Comparison of ENCODE assay signal across 1 cellular context in genomic region chr6:170307080-170307545, GRCh38.
A peak's percentile ranks its signal among the peaks of the same experiment; 100 is the strongest.
TF ChIP-seq lines count a peak whose summit lies in the region.

No MANE protein-coding gene starts in this region.

TF ChIP-seq in HepG2, 621 proteins besides CTCF, POLR2A, EP300 and RAD21 (continued from another document):
- TF ChIP-seq ZNF362 (CRISPR knock-in tag; IDR thresholded peaks at IDR 0.05; ENCODE audit: borderline replicate concordance) (no peak), ZNF329 (CRISPR knock-in tag; IDR thresholded peaks at IDR 0.05; ENCODE audit: low read depth) (0 out of 2 replicates have a peak, but pooled peaks have one; percentile 6), SNAPC5 (CRISPR knock-in tag; IDR thresholded peaks at IDR 0.05; ENCODE audit: borderline replicate concordance) (0 out of 2 replicates have a peak, but pooled peaks have one; percentile 49), ZNF879 (CRISPR knock-in tag; IDR thresholded peaks at IDR 0.05) (no peak), MAFF (IDR thresholded peaks at IDR 0.05; ENCODE audit: low read depth, low read length) (no peak), DNMT3B (CRISPR knock-in tag; conservative IDR thresholded peaks at IDR 0.05) (no peak), ZNF577 (CRISPR knock-in tag; IDR thresholded peaks at IDR 0.05; ENCODE audit: borderline replicate concordance, low read depth) (0 out of 2 replicates have a peak, but pooled peaks have one; percentile 48), ZNF430 (CRISPR knock-in tag; IDR thresholded peaks at IDR 0.05) (0 out of 2 replicates have a peak, but pooled peaks have one; percentile 49), ZNF20 (CRISPR knock-in tag; IDR thresholded peaks at IDR 0.05) (0 out of 2 replicates have a peak, but pooled peaks have one; percentile 0), KDM6A (CRISPR knock-in tag; IDR thresholded peaks at IDR 0.05; ENCODE audit: low read depth) (no peak), ZNF451 (CRISPR knock-in tag; IDR thresholded peaks at IDR 0.05) (0 out of 2 replicates have a peak, but pooled peaks have one; percentile 0), FOXM1 (CRISPR knock-in tag; IDR thresholded peaks at IDR 0.05) (no peak), ZNF264 (CRISPR knock-in tag; IDR thresholded peaks at IDR 0.05) (0 out of 2 replicates have a peak, but pooled peaks have one; percentile 38), ATF7 (IDR thresholded peaks at IDR 0.05) (no peak), ATF7 (CRISPR knock-in tag; IDR thresholded peaks at IDR 0.05) (peak; percentile 21; the same call in 1 of the 2 replicates), SOX5 (CRISPR knock-in tag; IDR thresholded peaks at IDR 0.05; ENCODE audit: borderline replicate concordance) (no peak), ZFP1 (CRISPR knock-in tag; IDR thresholded peaks at IDR 0.05) (no peak), CCAR2 (optimal IDR thresholded peaks at IDR 0.05; ENCODE audit: low read depth, low read length) (no peak), JDP2 (CRISPR knock-in tag; IDR thresholded peaks at IDR 0.05; ENCODE audit: borderline replicate concordance) (no peak), ZNF570 (CRISPR knock-in tag; IDR thresholded peaks at IDR 0.05; ENCODE audit: borderline replicate concordance) (0 out of 2 replicates have a peak, but pooled peaks have one; percentile 14)
- TF ChIP-seq, protein P1, sequence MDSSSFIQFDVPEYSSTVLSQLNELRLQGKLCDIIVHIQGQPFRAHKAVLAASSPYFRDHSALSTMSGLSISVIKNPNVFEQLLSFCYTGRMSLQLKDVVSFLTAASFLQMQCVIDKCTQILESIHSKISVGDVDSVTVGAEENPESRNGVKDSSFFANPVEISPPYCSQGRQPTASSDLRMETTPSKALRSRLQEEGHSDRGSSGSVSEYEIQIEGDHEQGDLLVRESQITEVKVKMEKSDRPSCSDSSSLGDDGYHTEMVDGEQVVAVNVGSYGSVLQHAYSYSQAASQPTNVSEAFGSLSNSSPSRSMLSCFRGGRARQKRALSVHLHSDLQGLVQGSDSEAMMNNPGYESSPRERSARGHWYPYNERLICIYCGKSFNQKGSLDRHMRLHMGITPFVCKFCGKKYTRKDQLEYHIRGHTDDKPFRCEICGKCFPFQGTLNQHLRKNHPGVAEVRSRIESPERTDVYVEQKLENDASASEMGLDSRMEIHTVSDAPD (CRISPR knock-in tag; IDR thresholded peaks at IDR 0.05), result 0 out of 2 replicates have a peak, but pooled peaks have one; percentile 20
- TF ChIP-seq, protein P2, sequence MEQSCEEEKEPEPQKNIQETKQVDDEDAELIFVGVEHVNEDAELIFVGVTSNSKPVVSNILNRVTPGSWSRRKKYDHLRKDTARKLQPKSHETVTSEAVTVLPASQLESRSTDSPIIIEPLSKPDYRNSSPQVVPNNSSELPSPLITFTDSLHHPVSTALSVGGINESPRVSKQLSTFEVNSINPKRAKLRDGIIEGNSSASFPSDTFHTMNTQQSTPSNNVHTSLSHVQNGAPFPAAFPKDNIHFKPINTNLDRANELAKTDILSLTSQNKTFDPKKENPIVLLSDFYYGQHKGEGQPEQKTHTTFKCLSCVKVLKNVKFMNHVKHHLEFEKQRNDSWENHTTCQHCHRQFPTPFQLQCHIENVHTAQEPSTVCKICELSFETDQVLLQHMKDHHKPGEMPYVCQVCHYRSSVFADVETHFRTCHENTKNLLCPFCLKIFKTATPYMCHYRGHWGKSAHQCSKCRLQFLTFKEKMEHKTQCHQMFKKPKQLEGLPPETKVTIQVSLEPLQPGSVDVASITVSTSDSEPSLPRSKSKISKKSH (CRISPR knock-in tag; IDR thresholded peaks at IDR 0.05; ENCODE audit: borderline replicate concordance), result peak; percentile 18; the same call in 1 of the 2 replicates
